ENCODE assay signal across 21 cellular contexts in genomic region chr10:68047088-68047487, GRCh38. TPM values are rescaled to one million over a fixed set of nuclear protein-coding genes. Genes with fewer than 3 reads are reported as not detected.
DNase-seq lines count a peak whose midpoint lies in the region; ATAC-seq lines count a peak whose summit lies in the region.
"Had no signal": no experiment of that assay in that cellular context is flagged by ENCODE, and none has a peak within 500 bp of the region (broad histone marks: within the 10 kb centered on the region; RNA-seq: fewer than 3 reads in every experiment).

No MANE protein-coding gene starts in this region.

- H3K9me3 Mint-ChIP-seq in activated naive CD4-positive, alpha-beta T cell treated with anti-CD3 and anti-CD28 coated beads, Interleukin-2, amount 10 ng/mL, durations not matched to agents 7 days and 5 days: no peaks in the 10 kb centered on the region
- H3K9me3 Mint-ChIP-seq: activated CD8-positive, alpha-beta T cell treated with anti-CD3 and anti-CD28 coated beads for 36 hours; brain had no signal

- H3K4me3 Mint-ChIP-seq in activated naive CD4-positive, alpha-beta T cell treated with anti-CD3 and anti-CD28 coated beads, Interleukin-2, amount 10 ng/mL, durations not matched to agents 7 days and 5 days: no peak overlapping the region
- H3K4me3 Mint-ChIP-seq in T-helper 17 cell: no peak overlapping the region
- H3K4me3 Mint-ChIP-seq: activated CD8-positive, alpha-beta T cell treated with anti-CD3 and anti-CD28 coated beads for 36 hours; activated naive CD8-positive, alpha-beta T cell; brain had no signal

- peaks cover 7% of the 10 kb centered on the region for H3K4me1 Mint-ChIP-seq in activated naive CD4-positive, alpha-beta T cell treated with anti-CD3 and anti-CD28 coated beads, Interleukin-2, amount 10 ng/mL, durations not matched to agents 7 days and 5 days
- peaks cover 32% of the 10 kb centered on the region for H3K4me1 Mint-ChIP-seq in T-helper 17 cell

- H3K27me3 Mint-ChIP-seq in activated naive CD4-positive, alpha-beta T cell treated with anti-CD3 and anti-CD28 coated beads, Interleukin-2, amount 10 ng/mL, durations not matched to agents 7 days and 5 days: no peaks in the 10 kb centered on the region
- no peaks in the 10 kb centered on the region for H3K27me3 Mint-ChIP-seq in T-helper 17 cell
- H3K27me3 Mint-ChIP-seq: activated CD8-positive, alpha-beta T cell treated with anti-CD3 and anti-CD28 coated beads for 36 hours; activated naive CD8-positive, alpha-beta T cell had no signal

- ATAC-seq in HG02884 (IDR thresholded peaks at IDR 0.05; ENCODE audit: unreplicated experiment): peak; percentile 52
- ATAC-seq in T-helper 17 cell: no peak
- ATAC-seq in stimulated activated naive CD8-positive, alpha-beta T cell treated with anti-CD3 and anti-CD28 coated beads, Interleukin-15, Interleukin-2, amounts not matched to agents 100 U/mL and 50 U/mL, for 24 hours: no peak
- ATAC-seq: activated CD8-positive, alpha-beta T cell treated with anti-CD3 and anti-CD28 coated beads for 36 hours; K562 had no signal

- H3K27ac Mint-ChIP-seq in activated naive CD4-positive, alpha-beta T cell treated with anti-CD3 and anti-CD28 coated beads, Interleukin-2, amount 10 ng/mL, durations not matched to agents 7 days and 5 days: peak overlapping the region; percentile 42
- H3K27ac Mint-ChIP-seq in T-helper 17 cell: peak overlapping the region; percentile 30
- H3K27ac Mint-ChIP-seq: activated CD8-positive, alpha-beta T cell treated with anti-CD3 and anti-CD28 coated beads for 36 hours; activated naive CD8-positive, alpha-beta T cell; brain had no signal

- peaks cover 19% of the 10 kb centered on the region for H3K36me3 Mint-ChIP-seq in activated naive CD4-positive, alpha-beta T cell treated with anti-CD3 and anti-CD28 coated beads, Interleukin-2, amount 10 ng/mL, durations not matched to agents 7 days and 5 days
- peaks cover 2% of the 10 kb centered on the region for H3K36me3 Mint-ChIP-seq in T-helper 17 cell (ENCODE audit: low read depth)

- CTCF ChIA-PET in activated naive CD4-positive, alpha-beta T cell treated with anti-CD3 and anti-CD28 coated beads, Interleukin-2, amount 10 ng/mL, durations not matched to agents 7 days and 5 days (lab: Charles Lee): interaction anchor here (0.6 kb wide), 1 partner anchor 110 kb away, joined by 3 read pairs; no protein-coding TSS in a partner anchor

- H3K9me3 ChIP-seq in T-helper 17 cell (ENCODE audit: control insufficient read depth, low read length, poor library complexity, severe bottlenecking): no peaks in the 10 kb centered on the region
- H3K9me3 ChIP-seq: colonic mucosa had no signal

- DNase-seq in activated naive CD4-positive, alpha-beta T cell treated with anti-CD3 and anti-CD28 coated beads, Interleukin-2, amount 10 ng/mL, durations not matched to agents 7 days and 5 days: no peak
- DNase-seq in activated naive CD4-positive, alpha-beta T cell treated with anti-CD3 and anti-CD28 coated beads, Interleukin-2, amount 50 U/mL, for 16 hours: no peak
- DNase-seq in T-helper 17 cell: no peak
- DNase-seq in stimulated activated naive CD8-positive, alpha-beta T cell treated with anti-CD3 and anti-CD28 coated beads, Interleukin-15, Interleukin-2, amounts not matched to agents 100 U/mL and 50 U/mL, for 24 hours: no peak
- no peak for DNase-seq in HPDE6-E6E7 (ENCODE audit: extremely low spot score)
- DNase-seq in HK-2 (ENCODE audit: unreplicated experiment): no peak
- no peak for DNase-seq in EL
- DNase-seq: 8988T; activated CD8-positive, alpha-beta T cell treated with anti-CD3 and anti-CD28 coated beads for 36 hours; activated T-cell treated with anti-CD3 and anti-CD28 coated beads, Interleukin-2, amount 50 U/mL, for 48 hours; colonic mucosa; foreskin fibroblast; MV-4-11; NCI-H2081; NCI-H510A treated with DMSO at 0.1 percent for 48 hours; retina; Right ventricle myocardium superior had no signal

RNA-seq across cellular contexts. Expression of gene HERC4, which starts 28.0 kb away (rescaled TPM):
- total RNA-seq in T-helper 17 cell: 10 to 100 TPM; 50.9 to 59.4 TPM
